1 cellular context compared by ENCODE assay signal in the genomic region with DNA sequence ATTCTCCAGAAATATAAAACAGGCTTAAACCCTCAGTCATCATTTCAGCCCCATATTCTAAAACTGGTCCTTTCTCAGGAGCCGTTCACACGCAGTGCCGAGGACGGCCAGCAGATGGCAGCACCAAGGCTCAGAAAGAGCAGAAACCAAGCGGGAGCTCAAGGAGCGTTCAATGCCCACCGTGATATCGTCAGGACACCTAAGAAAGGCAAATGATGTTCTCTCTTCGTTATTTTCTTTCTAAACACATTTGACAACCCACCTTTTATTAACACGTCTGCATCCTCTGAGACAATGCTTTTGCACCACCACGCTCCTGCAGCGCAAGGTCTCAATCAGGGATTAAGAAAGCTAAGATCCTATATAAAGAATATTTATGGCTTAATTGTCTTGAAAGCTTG.
TF ChIP-seq lines count a peak whose summit lies in the region.

No MANE protein-coding gene starts in this region.

TF ChIP-seq in HepG2, 621 proteins besides CTCF, POLR2A, EP300 and RAD21 (continued from another document and continues in another):
- TF ChIP-seq, protein P1, sequence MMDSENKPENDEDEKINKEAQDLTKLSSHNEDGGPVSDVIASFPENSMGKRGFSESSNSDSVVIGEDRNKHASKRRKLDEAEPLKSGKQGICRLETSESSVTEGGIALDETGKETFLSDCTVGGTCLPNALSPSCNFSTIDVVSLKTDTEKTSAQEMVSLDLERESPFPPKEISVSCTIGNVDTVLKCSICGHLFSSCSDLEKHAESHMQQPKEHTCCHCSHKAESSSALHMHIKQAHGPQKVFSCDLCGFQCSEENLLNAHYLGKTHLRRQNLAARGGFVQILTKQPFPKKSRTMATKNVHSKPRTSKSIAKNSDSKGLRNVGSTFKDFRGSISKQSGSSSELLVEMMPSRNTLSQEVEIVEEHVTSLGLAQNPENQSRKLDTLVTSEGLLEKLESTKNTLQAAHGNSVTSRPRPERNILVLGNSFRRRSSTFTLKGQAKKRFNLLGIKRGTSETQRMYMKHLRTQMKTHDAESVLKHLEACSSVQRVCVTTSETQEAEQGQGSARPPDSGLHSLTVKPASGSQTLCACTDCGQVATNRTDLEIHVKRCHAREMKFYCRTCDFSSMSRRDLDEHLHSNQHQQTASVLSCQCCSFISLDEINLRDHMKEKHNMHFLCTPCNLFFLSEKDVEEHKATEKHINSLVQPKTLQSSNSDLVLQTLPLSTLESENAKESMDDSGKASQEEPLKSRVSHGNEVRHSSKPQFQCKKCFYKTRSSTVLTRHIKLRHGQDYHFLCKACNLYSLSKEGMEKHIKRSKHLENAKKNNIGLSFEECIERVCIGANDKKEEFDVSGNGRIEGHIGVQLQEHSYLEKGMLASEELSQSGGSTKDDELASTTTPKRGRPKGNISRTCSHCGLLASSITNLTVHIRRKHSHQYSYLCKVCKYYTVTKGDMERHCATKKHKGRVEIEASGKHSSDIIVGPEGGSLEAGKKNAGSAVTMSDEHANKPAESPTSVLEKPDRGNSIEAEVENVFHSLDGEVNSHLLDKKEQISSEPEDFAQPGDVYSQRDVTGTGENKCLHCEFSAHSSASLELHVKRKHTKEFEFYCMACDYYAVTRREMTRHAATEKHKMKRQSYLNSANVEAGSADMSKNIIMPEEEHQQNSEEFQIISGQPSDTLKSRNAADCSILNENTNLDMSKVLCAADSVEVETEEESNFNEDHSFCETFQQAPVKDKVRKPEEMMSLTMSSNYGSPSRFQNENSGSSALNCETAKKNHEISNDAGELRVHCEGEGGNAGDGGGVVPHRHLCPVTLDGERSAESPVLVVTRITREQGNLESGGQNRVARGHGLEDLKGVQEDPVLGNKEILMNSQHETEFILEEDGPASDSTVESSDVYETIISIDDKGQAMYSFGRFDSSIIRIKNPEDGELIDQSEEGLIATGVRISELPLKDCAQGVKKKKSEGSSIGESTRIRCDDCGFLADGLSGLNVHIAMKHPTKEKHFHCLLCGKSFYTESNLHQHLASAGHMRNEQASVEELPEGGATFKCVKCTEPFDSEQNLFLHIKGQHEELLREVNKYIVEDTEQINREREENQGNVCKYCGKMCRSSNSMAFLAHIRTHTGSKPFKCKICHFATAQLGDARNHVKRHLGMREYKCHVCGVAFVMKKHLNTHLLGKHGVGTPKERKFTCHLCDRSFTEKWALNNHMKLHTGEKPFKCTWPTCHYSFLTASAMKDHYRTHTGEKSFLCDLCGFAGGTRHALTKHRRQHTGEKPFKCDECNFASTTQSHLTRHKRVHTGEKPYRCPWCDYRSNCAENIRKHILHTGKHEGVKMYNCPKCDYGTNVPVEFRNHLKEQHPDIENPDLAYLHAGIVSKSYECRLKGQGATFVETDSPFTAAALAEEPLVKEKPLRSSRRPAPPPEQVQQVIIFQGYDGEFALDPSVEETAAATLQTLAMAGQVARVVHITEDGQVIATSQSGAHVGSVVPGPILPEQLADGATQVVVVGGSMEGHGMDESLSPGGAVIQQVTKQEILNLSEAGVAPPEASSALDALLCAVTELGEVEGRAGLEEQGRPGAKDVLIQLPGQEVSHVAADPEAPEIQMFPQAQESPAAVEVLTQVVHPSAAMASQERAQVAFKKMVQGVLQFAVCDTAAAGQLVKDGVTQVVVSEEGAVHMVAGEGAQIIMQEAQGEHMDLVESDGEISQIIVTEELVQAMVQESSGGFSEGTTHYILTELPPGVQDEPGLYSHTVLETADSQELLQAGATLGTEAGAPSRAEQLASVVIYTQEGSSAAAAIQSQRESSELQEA (CRISPR knock-in tag; IDR thresholded peaks at IDR 0.05; ENCODE audit: not compliant biosample characterization) = no peak
- no peak for TF ChIP-seq ZKSCAN1 (IDR thresholded peaks at IDR 0.05; ENCODE audit: low read length)
- no peak for TF ChIP-seq ZNF816 (CRISPR knock-in tag; IDR thresholded peaks at IDR 0.05; ENCODE audit: borderline replicate concordance)
- TF ChIP-seq ZNF33A (CRISPR knock-in tag; IDR thresholded peaks at IDR 0.05; ENCODE audit: borderline replicate concordance) = no peak
- TF ChIP-seq, protein P2, sequence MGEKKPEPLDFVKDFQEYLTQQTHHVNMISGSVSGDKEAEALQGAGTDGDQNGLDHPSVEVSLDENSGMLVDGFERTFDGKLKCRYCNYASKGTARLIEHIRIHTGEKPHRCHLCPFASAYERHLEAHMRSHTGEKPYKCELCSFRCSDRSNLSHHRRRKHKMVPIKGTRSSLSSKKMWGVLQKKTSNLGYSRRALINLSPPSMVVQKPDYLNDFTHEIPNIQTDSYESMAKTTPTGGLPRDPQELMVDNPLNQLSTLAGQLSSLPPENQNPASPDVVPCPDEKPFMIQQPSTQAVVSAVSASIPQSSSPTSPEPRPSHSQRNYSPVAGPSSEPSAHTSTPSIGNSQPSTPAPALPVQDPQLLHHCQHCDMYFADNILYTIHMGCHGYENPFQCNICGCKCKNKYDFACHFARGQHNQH (CRISPR knock-in tag; IDR thresholded peaks at IDR 0.05) = 0 out of 2 replicates have a peak, but pooled peaks have one; percentile 53
- peak; percentile 24; the same call in 1 of the 2 replicates for TF ChIP-seq FOXO1 (CRISPR knock-in tag; IDR thresholded peaks at IDR 0.05)
- TF ChIP-seq, protein P3, sequence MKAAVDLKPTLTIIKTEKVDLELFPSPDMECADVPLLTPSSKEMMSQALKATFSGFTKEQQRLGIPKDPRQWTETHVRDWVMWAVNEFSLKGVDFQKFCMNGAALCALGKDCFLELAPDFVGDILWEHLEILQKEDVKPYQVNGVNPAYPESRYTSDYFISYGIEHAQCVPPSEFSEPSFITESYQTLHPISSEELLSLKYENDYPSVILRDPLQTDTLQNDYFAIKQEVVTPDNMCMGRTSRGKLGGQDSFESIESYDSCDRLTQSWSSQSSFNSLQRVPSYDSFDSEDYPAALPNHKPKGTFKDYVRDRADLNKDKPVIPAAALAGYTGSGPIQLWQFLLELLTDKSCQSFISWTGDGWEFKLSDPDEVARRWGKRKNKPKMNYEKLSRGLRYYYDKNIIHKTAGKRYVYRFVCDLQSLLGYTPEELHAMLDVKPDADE (CRISPR knock-in tag; IDR thresholded peaks at IDR 0.05) = no peak
- no peak for TF ChIP-seq ZNF549 (CRISPR knock-in tag; IDR thresholded peaks at IDR 0.05)
- TF ChIP-seq ZNF761 (CRISPR knock-in tag; conservative IDR thresholded peaks at IDR 0.05) = no peak
- no peak for TF ChIP-seq TAF1 (CRISPR knock-in tag; IDR thresholded peaks at IDR 0.05)
- no peak for TF ChIP-seq GTF3A (CRISPR knock-in tag; conservative IDR thresholded peaks at IDR 0.05)
- no peak for TF ChIP-seq FOXA3 (CRISPR knock-in tag; IDR thresholded peaks at IDR 0.05)
- TF ChIP-seq, protein P4, sequence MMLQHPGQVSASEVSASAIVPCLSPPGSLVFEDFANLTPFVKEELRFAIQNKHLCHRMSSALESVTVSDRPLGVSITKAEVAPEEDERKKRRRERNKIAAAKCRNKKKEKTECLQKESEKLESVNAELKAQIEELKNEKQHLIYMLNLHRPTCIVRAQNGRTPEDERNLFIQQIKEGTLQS (CRISPR knock-in tag; IDR thresholded peaks at IDR 0.05) = no peak
- TF ChIP-seq BCL6 (CRISPR knock-in tag; IDR thresholded peaks at IDR 0.05) = peak; percentile 39; the same call in 1 of the 2 replicates
- TF ChIP-seq NKX3-1 (CRISPR knock-in tag; IDR thresholded peaks at IDR 0.05) = no peak
- no peak for TF ChIP-seq KDM4B (CRISPR knock-in tag; IDR thresholded peaks at IDR 0.05)
- TF ChIP-seq ZSCAN22 (CRISPR knock-in tag; IDR thresholded peaks at IDR 0.05) = no peak
- TF ChIP-seq, protein P5, sequence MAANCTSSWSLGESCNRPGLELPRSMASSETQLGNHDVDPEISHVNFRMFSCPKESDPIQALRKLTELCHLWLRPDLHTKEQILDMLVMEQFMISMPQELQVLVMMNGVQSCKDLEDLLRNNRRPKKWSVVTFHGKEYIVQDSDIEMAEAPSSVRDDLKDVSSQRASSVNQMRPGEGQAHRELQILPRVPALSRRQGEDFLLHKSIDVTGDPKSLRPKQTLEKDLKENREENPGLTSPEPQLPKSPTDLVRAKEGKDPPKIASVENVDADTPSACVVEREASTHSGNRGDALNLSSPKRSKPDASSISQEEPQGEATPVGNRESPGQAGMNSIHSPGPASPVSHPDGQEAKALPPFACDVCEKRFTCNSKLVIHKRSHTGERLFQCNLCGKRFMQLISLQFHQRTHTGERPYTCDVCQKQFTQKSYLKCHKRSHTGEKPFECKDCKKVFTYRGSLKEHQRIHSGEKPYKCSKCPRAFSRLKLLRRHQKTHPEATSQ (CRISPR knock-in tag; IDR thresholded peaks at IDR 0.05; ENCODE audit: borderline replicate concordance) = no peak
- TF ChIP-seq, protein P6, sequence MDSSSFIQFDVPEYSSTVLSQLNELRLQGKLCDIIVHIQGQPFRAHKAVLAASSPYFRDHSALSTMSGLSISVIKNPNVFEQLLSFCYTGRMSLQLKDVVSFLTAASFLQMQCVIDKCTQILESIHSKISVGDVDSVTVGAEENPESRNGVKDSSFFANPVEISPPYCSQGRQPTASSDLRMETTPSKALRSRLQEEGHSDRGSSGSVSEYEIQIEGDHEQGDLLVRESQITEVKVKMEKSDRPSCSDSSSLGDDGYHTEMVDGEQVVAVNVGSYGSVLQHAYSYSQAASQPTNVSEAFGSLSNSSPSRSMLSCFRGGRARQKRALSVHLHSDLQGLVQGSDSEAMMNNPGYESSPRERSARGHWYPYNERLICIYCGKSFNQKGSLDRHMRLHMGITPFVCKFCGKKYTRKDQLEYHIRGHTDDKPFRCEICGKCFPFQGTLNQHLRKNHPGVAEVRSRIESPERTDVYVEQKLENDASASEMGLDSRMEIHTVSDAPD (CRISPR knock-in tag; IDR thresholded peaks at IDR 0.05) = no peak
- no peak for TF ChIP-seq EZH2 (conservative IDR thresholded peaks at IDR 0.05; ENCODE audit: low read depth, low read length)
- TF ChIP-seq CREB1 (IDR thresholded peaks at IDR 0.05) = no peak
- TF ChIP-seq CREB1 (CRISPR knock-in tag; IDR thresholded peaks at IDR 0.05) = no peak
- TF ChIP-seq, protein P7, sequence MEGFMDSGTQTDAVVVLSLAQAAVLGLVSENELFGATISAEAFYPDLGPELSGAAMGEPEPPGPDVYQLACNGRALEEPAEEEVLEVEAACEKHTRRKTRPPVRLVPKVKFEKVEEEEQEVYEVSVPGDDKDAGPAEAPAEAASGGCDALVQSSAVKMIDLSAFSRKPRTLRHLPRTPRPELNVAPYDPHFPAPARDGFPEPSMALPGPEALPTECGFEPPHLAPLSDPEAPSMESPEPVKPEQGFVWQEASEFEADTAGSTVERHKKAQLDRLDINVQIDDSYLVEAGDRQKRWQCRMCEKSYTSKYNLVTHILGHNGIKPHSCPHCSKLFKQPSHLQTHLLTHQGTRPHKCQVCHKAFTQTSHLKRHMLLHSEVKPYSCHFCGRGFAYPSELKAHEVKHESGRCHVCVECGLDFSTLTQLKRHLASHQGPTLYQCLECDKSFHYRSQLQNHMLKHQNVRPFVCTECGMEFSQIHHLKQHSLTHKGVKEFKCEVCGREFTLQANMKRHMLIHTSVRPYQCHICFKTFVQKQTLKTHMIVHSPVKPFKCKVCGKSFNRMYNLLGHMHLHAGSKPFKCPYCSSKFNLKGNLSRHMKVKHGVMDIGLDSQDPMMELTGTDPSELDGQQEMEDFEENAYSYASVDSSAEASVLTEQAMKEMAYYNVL (CRISPR knock-in tag; IDR thresholded peaks at IDR 0.05; ENCODE audit: borderline replicate concordance) = no peak
- no peak for TF ChIP-seq ZNF3 (CRISPR knock-in tag; IDR thresholded peaks at IDR 0.05)
- TF ChIP-seq, protein P8, sequence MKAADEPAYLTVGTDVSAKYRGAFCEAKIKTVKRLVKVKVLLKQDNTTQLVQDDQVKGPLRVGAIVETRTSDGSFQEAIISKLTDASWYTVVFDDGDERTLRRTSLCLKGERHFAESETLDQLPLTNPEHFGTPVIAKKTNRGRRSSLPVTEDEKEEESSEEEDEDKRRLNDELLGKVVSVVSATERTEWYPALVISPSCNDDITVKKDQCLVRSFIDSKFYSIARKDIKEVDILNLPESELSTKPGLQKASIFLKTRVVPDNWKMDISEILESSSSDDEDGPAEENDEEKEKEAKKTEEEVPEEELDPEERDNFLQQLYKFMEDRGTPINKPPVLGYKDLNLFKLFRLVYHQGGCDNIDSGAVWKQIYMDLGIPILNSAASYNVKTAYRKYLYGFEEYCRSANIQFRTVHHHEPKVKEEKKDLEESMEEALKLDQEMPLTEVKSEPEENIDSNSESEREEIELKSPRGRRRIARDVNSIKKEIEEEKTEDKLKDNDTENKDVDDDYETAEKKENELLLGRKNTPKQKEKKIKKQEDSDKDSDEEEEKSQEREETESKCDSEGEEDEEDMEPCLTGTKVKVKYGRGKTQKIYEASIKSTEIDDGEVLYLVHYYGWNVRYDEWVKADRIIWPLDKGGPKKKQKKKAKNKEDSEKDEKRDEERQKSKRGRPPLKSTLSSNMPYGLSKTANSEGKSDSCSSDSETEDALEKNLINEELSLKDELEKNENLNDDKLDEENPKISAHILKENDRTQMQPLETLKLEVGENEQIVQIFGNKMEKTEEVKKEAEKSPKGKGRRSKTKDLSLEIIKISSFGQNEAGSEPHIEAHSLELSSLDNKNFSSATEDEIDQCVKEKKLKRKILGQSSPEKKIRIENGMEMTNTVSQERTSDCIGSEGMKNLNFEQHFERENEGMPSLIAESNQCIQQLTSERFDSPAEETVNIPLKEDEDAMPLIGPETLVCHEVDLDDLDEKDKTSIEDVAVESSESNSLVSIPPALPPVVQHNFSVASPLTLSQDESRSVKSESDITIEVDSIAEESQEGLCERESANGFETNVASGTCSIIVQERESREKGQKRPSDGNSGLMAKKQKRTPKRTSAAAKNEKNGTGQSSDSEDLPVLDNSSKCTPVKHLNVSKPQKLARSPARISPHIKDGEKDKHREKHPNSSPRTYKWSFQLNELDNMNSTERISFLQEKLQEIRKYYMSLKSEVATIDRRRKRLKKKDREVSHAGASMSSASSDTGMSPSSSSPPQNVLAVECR (CRISPR knock-in tag; IDR thresholded peaks at IDR 0.05; ENCODE audit: borderline replicate concordance) = no peak; the same call in 1 of the 2 replicates
- TF ChIP-seq FOXA1 (IDR thresholded peaks at IDR 0.05) = no peak
- TF ChIP-seq FOXA1 (CRISPR knock-in tag; IDR thresholded peaks at IDR 0.05) = no peak
- TF ChIP-seq KMT2A (CRISPR knock-in tag; IDR thresholded peaks at IDR 0.05) = peak; percentile 62; the same call in 1 of the 2 replicates
- TF ChIP-seq HNRNPK (IDR thresholded peaks at IDR 0.05; ENCODE audit: low read depth, low read length, poor library complexity, severe bottlenecking) = no peak
- no peak for TF ChIP-seq ZNF510 (CRISPR knock-in tag; IDR thresholded peaks at IDR 0.05; ENCODE audit: low read depth)
- TF ChIP-seq, protein P9, sequence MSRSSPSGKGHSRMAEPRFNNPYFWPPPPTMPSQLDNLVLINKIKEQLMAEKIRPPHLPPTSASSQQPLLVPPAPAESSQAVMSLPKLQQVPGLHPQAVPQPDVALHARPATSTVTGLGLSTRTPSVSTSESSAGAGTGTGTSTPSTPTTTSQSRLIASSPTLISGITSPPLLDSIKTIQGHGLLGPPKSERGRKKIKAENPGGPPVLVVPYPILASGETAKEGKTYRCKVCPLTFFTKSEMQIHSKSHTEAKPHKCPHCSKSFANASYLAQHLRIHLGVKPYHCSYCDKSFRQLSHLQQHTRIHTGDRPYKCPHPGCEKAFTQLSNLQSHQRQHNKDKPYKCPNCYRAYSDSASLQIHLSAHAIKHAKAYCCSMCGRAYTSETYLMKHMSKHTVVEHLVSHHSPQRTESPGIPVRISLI (CRISPR knock-in tag; IDR thresholded peaks at IDR 0.05; ENCODE audit: borderline replicate concordance) = no peak
- TF ChIP-seq KLF11 (CRISPR knock-in tag; IDR thresholded peaks at IDR 0.05) = peak; percentile 62; the same call in 1 of the 2 replicates
- TF ChIP-seq, protein P10, sequence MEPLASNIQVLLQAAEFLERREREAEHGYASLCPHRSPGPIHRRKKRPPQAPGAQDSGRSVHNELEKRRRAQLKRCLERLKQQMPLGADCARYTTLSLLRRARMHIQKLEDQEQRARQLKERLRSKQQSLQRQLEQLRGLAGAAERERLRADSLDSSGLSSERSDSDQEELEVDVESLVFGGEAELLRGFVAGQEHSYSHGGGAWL (CRISPR knock-in tag; IDR thresholded peaks at IDR 0.05) = no peak
- TF ChIP-seq CCAR2 (optimal IDR thresholded peaks at IDR 0.05; ENCODE audit: low read depth, low read length) = no peak
- TF ChIP-seq ZNF788 (CRISPR knock-in tag; IDR thresholded peaks at IDR 0.05; ENCODE audit: borderline replicate concordance) = peak; percentile 42; the same call in 1 of the 2 replicates
- no peak for TF ChIP-seq ZNF746 (CRISPR knock-in tag; IDR thresholded peaks at IDR 0.05)
